5 cellular contexts compared by ENCODE assay signal in the genomic region with DNA sequence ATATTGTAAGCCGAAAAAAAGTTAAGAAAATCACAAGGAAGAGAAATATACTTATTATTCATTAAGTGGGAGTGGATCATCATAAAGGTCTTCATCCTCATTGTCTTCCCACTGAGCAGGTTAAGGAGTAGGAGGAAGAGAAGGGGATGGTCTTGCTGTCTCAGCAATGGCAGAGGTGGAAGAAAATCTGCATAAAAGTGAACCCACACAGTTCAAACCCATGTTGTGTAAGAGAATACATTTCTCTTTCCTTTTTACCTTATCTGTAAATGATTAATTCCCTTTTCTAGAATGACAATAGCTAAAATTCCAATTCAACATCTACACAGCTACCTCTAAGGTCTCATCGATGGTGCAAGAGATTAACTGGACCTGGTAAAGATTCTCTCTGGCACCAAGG.
"Had no signal": no experiment of that assay in that cellular context is flagged by ENCODE, and none has a peak within 500 bp of the region (broad histone marks: within the 10 kb centered on the region; RNA-seq: fewer than 3 reads in every experiment).

No MANE protein-coding gene starts in this region.

- H3K4me3 Mint-ChIP-seq: GM23338, H9 had no signal

- ATAC-seq: GM23338, K562 had no signal

- H3K9me3 Mint-ChIP-seq: GM23338 had no signal

- DNase-seq: H9, HCEC 1CT, IMR-90 had no signal

- H3K27ac Mint-ChIP-seq: GM23338, H9 had no signal

- H3K4me3 ChIP-seq: GM23338, K562 had no signal

- H3K4me2 ChIP-seq: GM23338 had no signal
